In the genomic region with DNA sequence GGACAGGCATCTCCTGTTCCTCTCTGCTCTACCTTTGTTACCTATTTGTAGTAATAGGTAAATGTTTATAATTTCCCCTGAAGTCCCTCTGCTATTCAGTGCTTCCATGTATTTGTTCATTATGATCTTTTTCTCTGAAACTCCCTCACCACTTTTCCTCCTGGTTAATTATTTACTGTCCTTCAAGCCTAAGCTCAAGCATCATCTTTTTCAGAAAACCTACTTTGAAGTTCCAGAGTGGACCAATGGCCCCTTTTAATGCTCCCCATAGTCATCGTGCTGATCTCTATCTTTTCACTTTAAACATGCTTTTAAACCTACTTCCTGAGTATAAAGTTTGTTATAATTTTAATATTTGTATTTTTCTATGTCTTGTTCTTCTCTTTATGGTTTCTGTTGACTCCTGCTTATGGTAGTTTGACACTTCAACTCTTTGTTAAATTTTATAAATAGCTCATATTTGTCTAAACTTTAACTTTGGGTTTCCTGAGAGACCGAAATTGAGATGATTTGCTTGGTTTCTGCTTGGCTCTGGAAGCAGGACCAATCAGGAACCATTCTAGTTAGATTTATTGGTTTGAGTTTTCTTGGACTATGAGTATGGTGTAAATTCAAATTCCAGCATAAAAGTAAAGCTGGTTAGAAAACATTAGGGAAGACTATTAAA, we compare ENCODE assay signal across 3 cellular contexts. TPM values are rescaled to one million over a fixed set of nuclear protein-coding genes. Genes with fewer than 3 reads are reported as not detected.
"Had no signal": no experiment of that assay in that cellular context is flagged by ENCODE, and none has a peak within 500 bp of the region (broad histone marks: within the 10 kb centered on the region; RNA-seq: fewer than 3 reads in every experiment).

No MANE protein-coding gene starts in this region.

RNA-seq across cellular contexts. Expression of gene IGFBPL1, which starts 48.5 kb away (rescaled TPM):
- total RNA-seq: activated CD4-positive, alpha-beta memory T cell treated with anti-CD3 and anti-CD28 coated beads for 36 hours; activated naive CD4-positive, alpha-beta T cell treated with anti-CD3 and anti-CD28 coated beads, Interleukin-2, amount 50 U/mL, for 72 hours; suprapubic skin had no signal
